In genomic region chr11:46918087-46918751, GRCh38 we compare ENCODE assay signal across 8 cellular contexts. TPM values are rescaled to one million over a fixed set of nuclear protein-coding genes. Genes with fewer than 3 reads are reported as not detected.
A peak's percentile ranks its signal among the peaks of the same experiment; 100 is the strongest.
DNase-seq lines count a peak whose midpoint lies in the region; ATAC-seq and TF ChIP-seq lines count a peak whose summit lies in the region.

Gene LRP4, minus strand, starts transcription at chr11:46918550. Its CDS starts 171 bp downstream, at chr11:46918379.

- TF ChIP-seq CTCF in GM06990 (IDR thresholded peaks at IDR 0.05; ENCODE audit: insufficient read depth, low read length, poor library complexity, severe bottlenecking) = no peak
- TF ChIP-seq CTCF in HL-60 (IDR thresholded peaks at IDR 0.05; ENCODE audit: insufficient read depth, low read length) = no peak
- TF ChIP-seq CTCF in endothelial cell (IDR thresholded peaks at IDR 0.05; ENCODE audit: unreplicated experiment) = no peak
- no peak for TF ChIP-seq CTCF in thoracic aorta (IDR thresholded peaks at IDR 0.05)

- H3K36me3 ChIP-seq in GM06990 (ENCODE audit: control insufficient read depth, insufficient read depth, low read length) (no peaks in the 10 kb centered on the region), thoracic aorta (no peaks in the 10 kb centered on the region)

- no peak for DNase-seq in GM06990 (ENCODE audit: extremely low read depth, insufficient read length)
- no peak for DNase-seq in HL-60 (ENCODE audit: low read depth in 1 of 2, low spot score in 1 of 2)
- DNase-seq in activated CD8-positive, alpha-beta T cell treated with anti-CD3 and anti-CD28 coated beads, Interleukin-2, amount 10 ng/mL, durations not matched to agents 7 days and 5 days = no peak
- DNase-seq in endothelial cell (ENCODE audit: low spot score) = peak; percentile 72
- DNase-seq in midbrain (lab: John Stamatoyannopoulos, UW) = peak; percentile 55
- DNase-seq in thoracic aorta (ENCODE audit: low spot score) = no peak
- DNase-seq in NCI-H2171 (lab: John Stamatoyannopoulos, UW) = no peak

- H3K27ac Mint-ChIP-seq in activated CD8-positive, alpha-beta T cell treated with anti-CD3 and anti-CD28 coated beads, Interleukin-2, amount 10 ng/mL, durations not matched to agents 7 days and 5 days = no peak within 1 kb of the TSS
- H3K27ac Mint-ChIP-seq in endothelial cell (ENCODE audit: unreplicated experiment) = peak within 1 kb of the TSS; percentile 80

- ATAC-seq in activated CD8-positive, alpha-beta T cell treated with anti-CD3 and anti-CD28 coated beads, Interleukin-2, amount 10 ng/mL, durations not matched to agents 7 days and 5 days = peak; percentile 72
- ATAC-seq in thoracic aorta (ENCODE audit: insufficient number of reproducible peaks, low FRiP score, low read depth) (no peak), HG03521 (IDR thresholded peaks at IDR 0.05; ENCODE audit: unreplicated experiment) (no peak)

- H3K36me3 Mint-ChIP-seq in activated CD8-positive, alpha-beta T cell treated with anti-CD3 and anti-CD28 coated beads, Interleukin-2, amount 10 ng/mL, durations not matched to agents 7 days and 5 days (ENCODE audit: low read depth) = no peaks in the 10 kb centered on the region
- H3K36me3 Mint-ChIP-seq in endothelial cell (ENCODE audit: low read depth, unreplicated experiment) = peaks cover 5% of the 10 kb centered on the region

- H3K27me3 ChIP-seq in GM06990 (replicated peaks; ENCODE audit: control insufficient read depth, insufficient read depth, low read length) (no peaks in the 10 kb centered on the region; the same call in none of the 2 replicates), HL-60 (ENCODE audit: insufficient read depth, poor library complexity, severe bottlenecking) (peaks cover 53% of the 10 kb centered on the region), thoracic aorta (replicated peaks; ENCODE audit: insufficient read depth) (no peaks in the 10 kb centered on the region)

- no peaks in the 10 kb centered on the region for H3K9me3 Mint-ChIP-seq in activated CD8-positive, alpha-beta T cell treated with anti-CD3 and anti-CD28 coated beads, Interleukin-2, amount 10 ng/mL, durations not matched to agents 7 days and 5 days (ENCODE audit: insufficient read depth)
- H3K9me3 Mint-ChIP-seq in endothelial cell (ENCODE audit: unreplicated experiment) = no peaks in the 10 kb centered on the region

- no peaks in the 10 kb centered on the region for H3K9me3 ChIP-seq in thoracic aorta

- peak within 1 kb of the TSS; percentile 69 for H3K4me3 Mint-ChIP-seq in activated CD8-positive, alpha-beta T cell treated with anti-CD3 and anti-CD28 coated beads, Interleukin-2, amount 10 ng/mL, durations not matched to agents 7 days and 5 days
- H3K4me3 Mint-ChIP-seq in endothelial cell (ENCODE audit: unreplicated experiment) = peak within 1 kb of the TSS; percentile 95

- CTCF ChIA-PET in activated CD8-positive, alpha-beta T cell treated with anti-CD3 and anti-CD28 coated beads, Interleukin-2, amount 10 ng/mL, durations not matched to agents 7 days and 5 days (lab: Charles Lee) = interaction anchor here (1.4 to 1.6 kb wide), 2 partner anchors 237 to 238 kb away, joined by 3 to 7 read pairs; no protein-coding TSS in a partner anchor

- H3K27ac ChIP-seq in HL-60 (replicated peaks) (no peak within 1 kb of the TSS), thoracic aorta (no peak within 1 kb of the TSS)

- H3K27me3 Mint-ChIP-seq in activated CD8-positive, alpha-beta T cell treated with anti-CD3 and anti-CD28 coated beads, Interleukin-2, amount 10 ng/mL, durations not matched to agents 7 days and 5 days (ENCODE audit: low read depth) = peaks cover 53% of the 10 kb centered on the region
- peaks cover 11% of the 10 kb centered on the region for H3K27me3 Mint-ChIP-seq in endothelial cell (ENCODE audit: unreplicated experiment)

- H3K4me1 ChIP-seq in thoracic aorta (ENCODE audit: control insufficient read depth in 1 of 2, low read depth in 2 of 2) = peaks cover 0 to 54% of the 10 kb centered on the region in 2 donors

- H3K4me1 Mint-ChIP-seq in activated CD8-positive, alpha-beta T cell treated with anti-CD3 and anti-CD28 coated beads, Interleukin-2, amount 10 ng/mL, durations not matched to agents 7 days and 5 days (ENCODE audit: low read depth) = peaks cover 30% of the 10 kb centered on the region
- peaks cover 39% of the 10 kb centered on the region for H3K4me1 Mint-ChIP-seq in endothelial cell (ENCODE audit: unreplicated experiment)

- H3K4me3 ChIP-seq in GM06990 (replicated peaks; ENCODE audit: low read depth, low read length) = peak within 1 kb of the TSS; percentile 40
- peak within 1 kb of the TSS; percentile 37 for H3K4me3 ChIP-seq in HL-60 (replicated peaks; ENCODE audit: insufficient read depth, low read length)
- H3K4me3 ChIP-seq in thoracic aorta = peak within 1 kb of the TSS; percentile 72

- POLR2A ChIA-PET in activated CD8-positive, alpha-beta T cell treated with anti-CD3 and anti-CD28 coated beads, Interleukin-2, amount 10 ng/mL, durations not matched to agents 7 days and 5 days (lab: Charles Lee) = no interaction called here

RNA-seq across cellular contexts. Expression of gene LRP4, which starts in this region (rescaled TPM):
- not detected for total RNA-seq in activated CD8-positive, alpha-beta T cell treated with anti-CD3 and anti-CD28 coated beads, Interleukin-2, amount 10 ng/mL, durations not matched to agents 7 days and 5 days
- total RNA-seq in endothelial cell (ENCODE audit: unreplicated experiment) (21.8 TPM), thoracic aorta (10 to 100 TPM in 1 of 2 donors, 1 to 10 TPM in 1; 8.4 to 21.2 TPM)

Comparison
In these comparisons a context has a peak if more than half of its experiments do, and no peak if none do; other contexts are left out.
1. RNA of gene LRP4 (total RNA-seq): 21.8 TPM in endothelial cell (single experiment) and 8.4 to 21.2 TPM in thoracic aorta; not detected in activated CD8-positive, alpha-beta T cell treated with anti-CD3 and anti-CD28 coated beads, Interleukin-2, amount 10 ng/mL, durations not matched to agents 7 days and 5 days; every median in the first group is over 4 times any median in the second.
2. Peak in ATAC-seq in activated CD8-positive, alpha-beta T cell treated with anti-CD3 and anti-CD28 coated beads, Interleukin-2, amount 10 ng/mL, durations not matched to agents 7 days and 5 days; RNA of the gene not detected or under 1 TPM.
3. DNase-seq: peak in endothelial cell (single experiment) and midbrain (single experiment); none in GM06990 (single experiment), HL-60 (0 of 2), activated CD8-positive, alpha-beta T cell treated with anti-CD3 and anti-CD28 coated beads, Interleukin-2, amount 10 ng/mL, durations not matched to agents 7 days and 5 days (single experiment), thoracic aorta (single experiment) and NCI-H2171 (single experiment).
4. Peak in every context shown above with its lines, with median percentiles within 50 percentile points of each other: H3K4me3 ChIP-seq.